In the genomic region with DNA sequence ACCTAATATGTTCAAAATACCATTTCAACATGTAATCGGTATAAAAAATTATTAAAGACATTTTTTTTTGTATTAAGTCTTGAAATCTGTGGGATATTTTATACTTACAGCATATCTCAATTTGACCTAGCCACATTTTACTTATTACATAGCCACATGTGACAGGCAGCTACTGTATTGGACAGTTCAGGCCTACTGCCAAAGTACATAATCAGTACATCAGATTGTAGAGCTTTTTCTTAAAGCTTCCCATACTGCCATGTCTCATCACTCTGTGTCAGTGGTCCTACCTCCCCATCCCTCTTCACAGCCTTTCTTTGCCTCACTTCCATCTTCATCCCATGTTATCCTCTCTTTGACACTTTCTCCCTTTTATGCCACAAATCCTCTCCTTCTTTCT, we compare ENCODE assay signal across 1 cellular context.
A peak's percentile ranks its signal among the peaks of the same experiment; 100 is the strongest.
TF ChIP-seq lines count a peak whose summit lies in the region.

No MANE protein-coding gene starts in this region.

TF ChIP-seq in K562, 482 proteins besides CTCF, POLR2A, EP300 and RAD21:
- TF ChIP-seq, protein P1, sequence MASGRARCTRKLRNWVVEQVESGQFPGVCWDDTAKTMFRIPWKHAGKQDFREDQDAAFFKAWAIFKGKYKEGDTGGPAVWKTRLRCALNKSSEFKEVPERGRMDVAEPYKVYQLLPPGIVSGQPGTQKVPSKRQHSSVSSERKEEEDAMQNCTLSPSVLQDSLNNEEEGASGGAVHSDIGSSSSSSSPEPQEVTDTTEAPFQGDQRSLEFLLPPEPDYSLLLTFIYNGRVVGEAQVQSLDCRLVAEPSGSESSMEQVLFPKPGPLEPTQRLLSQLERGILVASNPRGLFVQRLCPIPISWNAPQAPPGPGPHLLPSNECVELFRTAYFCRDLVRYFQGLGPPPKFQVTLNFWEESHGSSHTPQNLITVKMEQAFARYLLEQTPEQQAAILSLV (tag; IDR thresholded peaks at IDR 0.05) = no peak
- TF ChIP-seq TOE1 (IDR thresholded peaks at IDR 0.05; ENCODE audit: borderline replicate concordance) (no peak), TOE1 (CRISPR knock-in tag; IDR thresholded peaks at IDR 0.05; ENCODE audit: borderline replicate concordance, low read depth) (no peak)
- TF ChIP-seq, protein P2, sequence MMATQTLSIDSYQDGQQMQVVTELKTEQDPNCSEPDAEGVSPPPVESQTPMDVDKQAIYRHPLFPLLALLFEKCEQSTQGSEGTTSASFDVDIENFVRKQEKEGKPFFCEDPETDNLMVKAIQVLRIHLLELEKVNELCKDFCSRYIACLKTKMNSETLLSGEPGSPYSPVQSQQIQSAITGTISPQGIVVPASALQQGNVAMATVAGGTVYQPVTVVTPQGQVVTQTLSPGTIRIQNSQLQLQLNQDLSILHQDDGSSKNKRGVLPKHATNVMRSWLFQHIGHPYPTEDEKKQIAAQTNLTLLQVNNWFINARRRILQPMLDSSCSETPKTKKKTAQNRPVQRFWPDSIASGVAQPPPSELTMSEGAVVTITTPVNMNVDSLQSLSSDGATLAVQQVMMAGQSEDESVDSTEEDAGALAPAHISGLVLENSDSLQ (IDR thresholded peaks at IDR 0.05) = peak; percentile 31; the same call in 1 of the 2 replicates
